Comparison of ENCODE assay signal across 24 cellular contexts in genomic region chr3:151437047-151437446, GRCh38. TPM values are rescaled to one million over a fixed set of nuclear protein-coding genes. Genes with fewer than 3 reads are reported as not detected.
"Had no signal": no experiment of that assay in that cellular context is flagged by ENCODE, and none has a peak within 500 bp of the region (broad histone marks: within the 10 kb centered on the region; RNA-seq: fewer than 3 reads in every experiment).

No MANE protein-coding gene starts in this region.

- H3K4me3 ChIP-seq: MG63, PC-9, Peyer's patch, SJCRH30 had no signal

- H3K27ac ChIP-seq: HL-60, PC-9, Peyer's patch, SJCRH30 had no signal

- H3K9me3 ChIP-seq: MG63, Peyer's patch, SJCRH30 had no signal

- DNase-seq: Karpas-422, KG1, MG63, NCI-H1092, NCI-H1105 treated with DMSO at 0.1 percent for 48 hours, NCI-H1417 treated with DMSO at 0.1 percent for 48 hours, NCI-H146, NCI-H187, NCI-H2029, NCI-H2081 treated with DMSO at 0.1 percent for 48 hours, NCI-H2171, NCI-H226, NCI-H446, NCI-H510A, NCI-H524 treated with DMSO at 0.1 percent for 48 hours, NCI-H69, NCI-H774, PC-9, Peyer's patch, SHP77 treated with DMSO at 0.1 percent for 48 hours, SJCRH30 had no signal

- H3K4me1 ChIP-seq: Peyer's patch had no signal

- ATAC-seq: Right ventricle myocardium inferior had no signal

- H3K27me3 ChIP-seq: MG63, Peyer's patch, SJCRH30 had no signal

- H2AFZ ChIP-seq: PC-9 had no signal

- H3K36me3 ChIP-seq: MG63, Peyer's patch, SJCRH30 had no signal

- H3K4me2 ChIP-seq: PC-9 had no signal

RNA-seq across cellular contexts. Expression of gene IGSF10, which starts 23.8 kb away (rescaled TPM):
- total RNA-seq: SJCRH30 had no signal

RNA-seq across cellular contexts. Expression of gene P2RY12, which starts 52.5 kb away (rescaled TPM):
- total RNA-seq: PC-9, RPMI7951, SJCRH30 had no signal
